In genomic region chr15:50066202-50066601, GRCh38 we compare ENCODE assay signal across 1 cellular context.
TF ChIP-seq lines count a peak whose summit lies in the region.

No MANE protein-coding gene starts in this region.

TF ChIP-seq in HepG2, 621 proteins besides CTCF, POLR2A, EP300 and RAD21 (continued from another document):
- TF ChIP-seq AKNA (CRISPR knock-in tag; IDR thresholded peaks at IDR 0.05; ENCODE audit: borderline replicate concordance): no peak
- no peak for TF ChIP-seq U2AF2 (IDR thresholded peaks at IDR 0.05; ENCODE audit: low read depth, low read length)
- peak; percentile 43 for TF ChIP-seq CREB1 (IDR thresholded peaks at IDR 0.05)
- TF ChIP-seq CREB1 (CRISPR knock-in tag; IDR thresholded peaks at IDR 0.05): no peak
- no peak for TF ChIP-seq NFE2 (CRISPR knock-in tag; IDR thresholded peaks at IDR 0.05)
- TF ChIP-seq CBX1 (IDR thresholded peaks at IDR 0.05; ENCODE audit: low read depth): no peak
- TF ChIP-seq, protein P1, sequence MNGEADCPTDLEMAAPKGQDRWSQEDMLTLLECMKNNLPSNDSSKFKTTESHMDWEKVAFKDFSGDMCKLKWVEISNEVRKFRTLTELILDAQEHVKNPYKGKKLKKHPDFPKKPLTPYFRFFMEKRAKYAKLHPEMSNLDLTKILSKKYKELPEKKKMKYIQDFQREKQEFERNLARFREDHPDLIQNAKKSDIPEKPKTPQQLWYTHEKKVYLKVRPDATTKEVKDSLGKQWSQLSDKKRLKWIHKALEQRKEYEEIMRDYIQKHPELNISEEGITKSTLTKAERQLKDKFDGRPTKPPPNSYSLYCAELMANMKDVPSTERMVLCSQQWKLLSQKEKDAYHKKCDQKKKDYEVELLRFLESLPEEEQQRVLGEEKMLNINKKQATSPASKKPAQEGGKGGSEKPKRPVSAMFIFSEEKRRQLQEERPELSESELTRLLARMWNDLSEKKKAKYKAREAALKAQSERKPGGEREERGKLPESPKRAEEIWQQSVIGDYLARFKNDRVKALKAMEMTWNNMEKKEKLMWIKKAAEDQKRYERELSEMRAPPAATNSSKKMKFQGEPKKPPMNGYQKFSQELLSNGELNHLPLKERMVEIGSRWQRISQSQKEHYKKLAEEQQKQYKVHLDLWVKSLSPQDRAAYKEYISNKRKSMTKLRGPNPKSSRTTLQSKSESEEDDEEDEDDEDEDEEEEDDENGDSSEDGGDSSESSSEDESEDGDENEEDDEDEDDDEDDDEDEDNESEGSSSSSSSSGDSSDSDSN (CRISPR knock-in tag; IDR thresholded peaks at IDR 0.05): no peak
- TF ChIP-seq, protein P2, sequence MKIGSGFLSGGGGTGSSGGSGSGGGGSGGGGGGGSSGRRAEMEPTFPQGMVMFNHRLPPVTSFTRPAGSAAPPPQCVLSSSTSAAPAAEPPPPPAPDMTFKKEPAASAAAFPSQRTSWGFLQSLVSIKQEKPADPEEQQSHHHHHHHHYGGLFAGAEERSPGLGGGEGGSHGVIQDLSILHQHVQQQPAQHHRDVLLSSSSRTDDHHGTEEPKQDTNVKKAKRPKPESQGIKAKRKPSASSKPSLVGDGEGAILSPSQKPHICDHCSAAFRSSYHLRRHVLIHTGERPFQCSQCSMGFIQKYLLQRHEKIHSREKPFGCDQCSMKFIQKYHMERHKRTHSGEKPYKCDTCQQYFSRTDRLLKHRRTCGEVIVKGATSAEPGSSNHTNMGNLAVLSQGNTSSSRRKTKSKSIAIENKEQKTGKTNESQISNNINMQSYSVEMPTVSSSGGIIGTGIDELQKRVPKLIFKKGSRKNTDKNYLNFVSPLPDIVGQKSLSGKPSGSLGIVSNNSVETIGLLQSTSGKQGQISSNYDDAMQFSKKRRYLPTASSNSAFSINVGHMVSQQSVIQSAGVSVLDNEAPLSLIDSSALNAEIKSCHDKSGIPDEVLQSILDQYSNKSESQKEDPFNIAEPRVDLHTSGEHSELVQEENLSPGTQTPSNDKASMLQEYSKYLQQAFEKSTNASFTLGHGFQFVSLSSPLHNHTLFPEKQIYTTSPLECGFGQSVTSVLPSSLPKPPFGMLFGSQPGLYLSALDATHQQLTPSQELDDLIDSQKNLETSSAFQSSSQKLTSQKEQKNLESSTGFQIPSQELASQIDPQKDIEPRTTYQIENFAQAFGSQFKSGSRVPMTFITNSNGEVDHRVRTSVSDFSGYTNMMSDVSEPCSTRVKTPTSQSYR (CRISPR knock-in tag; IDR thresholded peaks at IDR 0.05; ENCODE audit: borderline replicate concordance): no peak
